In the genomic region with DNA sequence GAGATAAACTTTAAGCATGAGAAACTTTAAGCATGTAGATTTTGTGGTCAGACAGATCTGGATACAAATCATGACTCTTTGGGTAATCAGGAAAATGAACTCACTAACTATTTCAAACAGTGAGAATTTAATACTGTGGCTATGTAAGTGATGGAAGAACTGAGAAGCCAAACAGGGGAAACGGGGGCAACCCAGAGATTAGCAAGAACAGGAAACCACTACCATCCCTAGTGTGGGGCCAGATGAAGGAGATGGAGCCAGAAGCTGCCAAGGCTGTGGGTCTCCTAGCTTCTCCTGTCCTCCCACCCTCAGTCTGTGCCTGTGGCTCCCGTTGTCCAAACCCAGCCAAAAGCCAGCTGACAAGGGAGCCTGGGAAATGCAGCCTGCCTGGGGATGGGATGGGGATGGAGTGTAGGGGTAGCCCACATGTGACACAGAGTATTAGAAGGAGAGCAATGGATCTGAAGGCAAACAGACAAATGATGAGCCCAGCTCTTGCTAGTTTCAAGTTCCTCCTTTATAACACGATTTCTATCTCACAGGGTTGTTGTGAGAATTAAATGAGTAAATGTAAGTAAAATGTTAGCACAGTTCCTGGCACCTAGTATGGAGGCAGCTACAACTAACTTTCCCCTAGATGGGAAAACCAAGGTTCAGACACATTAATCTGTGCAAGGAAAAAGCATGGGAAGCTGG, we compare ENCODE assay signal across 11 cellular contexts. TPM values are rescaled to one million over a fixed set of nuclear protein-coding genes. Genes with fewer than 3 reads are reported as not detected.
DNase-seq lines count a peak whose midpoint lies in the region; TF ChIP-seq lines count a peak whose summit lies in the region.
"Had no signal": no experiment of that assay in that cellular context is flagged by ENCODE, and none has a peak within 500 bp of the region (broad histone marks: within the 10 kb centered on the region; RNA-seq: fewer than 3 reads in every experiment).

No MANE protein-coding gene starts in this region.

- H3K27ac Mint-ChIP-seq in neural crest cell (ENCODE audit: unreplicated experiment) = no peak overlapping the region

- H3K36me3 Mint-ChIP-seq in neural crest cell (ENCODE audit: low read depth) = no peaks in the 10 kb centered on the region

- peaks cover 10% of the 10 kb centered on the region for H3K27me3 Mint-ChIP-seq in neural crest cell (ENCODE audit: low read depth)

- H3K9me3 Mint-ChIP-seq in neural crest cell = no peaks in the 10 kb centered on the region

- DNase-seq in GF-D8 (lab: John Stamatoyannopoulos, UW) = peak; percentile 7
- DNase-seq in Kasumi-1 (lab: John Stamatoyannopoulos, UW) = peak; percentile 75 to 77
- peak; percentile 32 to 35 for DNase-seq in activated T-cell treated with anti-CD3 and anti-CD28 coated beads, Interleukin-2, amount 50 U/mL, for 48 hours
- no peak for DNase-seq in neural crest cell (ENCODE audit: low read depth, low spot score)
- no peak for DNase-seq in NCI-H2171 treated with DMSO at 0.1 percent for 48 hours (lab: John Stamatoyannopoulos, UW)
- DNase-seq in NCI-H510A treated with DMSO at 0.1 percent for 48 hours (lab: John Stamatoyannopoulos, UW) = no peak
- no peak for DNase-seq in kidney tubule cell (ENCODE audit: low spot score)
- DNase-seq: kidney glomerular epithelial cell, NCI-H1048, NCI-H345 had no signal

- TF ChIP-seq CTCF in neural crest cell (conservative IDR thresholded peaks at IDR 0.05) = no peak

- peak overlapping the region; percentile 68 for H3K4me3 Mint-ChIP-seq in neural crest cell

- H3K4me1 Mint-ChIP-seq in neural crest cell = peaks cover 43% of the 10 kb centered on the region

RNA-seq across cellular contexts. Expression of a gene that starts 27.7 kb away (rescaled TPM):
- total RNA-seq in neural crest cell = 55.0 and 56.9 TPM in 2 replicates

RNA-seq across cellular contexts. Expression of a gene that starts 33.6 kb away (rescaled TPM):
- 8.5 and 9.7 TPM in 2 replicates for total RNA-seq in neural crest cell
- total RNA-seq: RPMI7951 had no signal

Comparison
In these comparisons a context has a peak if more than half of its experiments do, and no peak if none do; other contexts are left out.
1. DNase-seq: peak in GF-D8 (single experiment), Kasumi-1 (2 of 2) and activated T-cell treated with anti-CD3 and anti-CD28 coated beads, Interleukin-2, amount 50 U/mL, for 48 hours (2 of 2); none in neural crest cell (single experiment), NCI-H2171 treated with DMSO at 0.1 percent for 48 hours (single experiment), NCI-H510A treated with DMSO at 0.1 percent for 48 hours (single experiment) and kidney tubule cell (single experiment).